ENCODE assay signal across 10 cellular contexts in the genomic region with DNA sequence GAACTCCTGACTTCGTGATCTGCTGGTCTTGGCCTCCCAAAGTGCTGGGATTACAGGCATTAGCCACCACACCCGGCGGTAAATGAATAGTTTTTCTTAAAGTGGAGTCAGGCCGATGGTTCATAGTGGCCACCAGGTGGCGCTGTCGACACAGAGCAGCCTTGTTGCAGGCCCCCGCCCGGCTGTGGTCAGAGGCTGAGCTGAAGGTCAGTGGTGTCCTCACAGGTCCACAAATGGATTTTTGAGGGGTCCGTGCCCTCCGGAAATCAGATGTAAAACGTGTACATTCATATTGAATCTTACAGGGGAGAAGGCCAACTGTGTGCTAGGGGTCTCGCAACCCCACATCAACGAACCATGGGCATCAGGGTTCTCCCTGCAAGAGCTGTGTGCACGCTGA. TPM values are rescaled to one million over a fixed set of nuclear protein-coding genes. Genes with fewer than 3 reads are reported as not detected.
DNase-seq lines count a peak whose midpoint lies in the region; ATAC-seq and TF ChIP-seq lines count a peak whose summit lies in the region.
"Had no signal": no experiment of that assay in that cellular context is flagged by ENCODE, and none has a peak within 500 bp of the region (broad histone marks: within the 10 kb centered on the region; RNA-seq: fewer than 3 reads in every experiment).

No MANE protein-coding gene starts in this region.

- H3K4me3 ChIP-seq in AG10803 (ENCODE audit: low read length) (no peak overlapping the region), GM12875 (ENCODE audit: low read depth, low read length) (no peak overlapping the region)
- H3K4me3 ChIP-seq in CD8-positive, alpha-beta memory T cell (ENCODE audit: low read length) = no peak overlapping the region

- POLR2A ChIA-PET in WTC11 (lab: Charles Lee) = interaction anchor here (1.0 kb wide), 1 partner anchor 299 kb away, joined by 3 read pairs; no protein-coding TSS in a partner anchor
- POLR2A ChIA-PET in CD8-positive, alpha-beta memory T cell (lab: Charles Lee) = no interaction called here

- no peaks in the 10 kb centered on the region for H3K27me3 ChIP-seq in CD8-positive, alpha-beta memory T cell (ENCODE audit: insufficient read depth, low read length, poor library complexity, severe bottlenecking)

- H3K27me3 Mint-ChIP-seq in WTC11 (ENCODE audit: low read depth) = no peaks in the 10 kb centered on the region
- no peaks in the 10 kb centered on the region for H3K27me3 Mint-ChIP-seq in CD8-positive, alpha-beta memory T cell

- H3K27ac ChIP-seq in CD8-positive, alpha-beta memory T cell (ENCODE audit: low read depth, low read length) = no peak overlapping the region

- ATAC-seq in WTC11 = 0 out of 2 replicates have a peak, but pooled peaks have one; percentile 32

- CTCF ChIA-PET in WTC11 (lab: Charles Lee) = interaction anchor here (0.5 to 1.6 kb wide), 17 partner anchors 9 to 290 kb away, joined by 3 to 11 read pairs (median 4); a partner anchor contains a TSS
- CTCF ChIA-PET in CD8-positive, alpha-beta memory T cell (lab: Charles Lee) = interaction anchor here (1.7 to 1.8 kb wide), 2 partner anchors 35 to 48 kb away, joined by 4 to 5 read pairs; no protein-coding TSS in a partner anchor

- DNase-seq in AG10803 (ENCODE audit: low read depth) (no peak), WTC11 (ENCODE audit: low spot score) (no peak), kidney tubule cell (ENCODE audit: low spot score) (peak; percentile 26), NCI-H82 (lab: John Stamatoyannopoulos, UW) (no peak), NCI-H2171 (lab: John Stamatoyannopoulos, UW) (no peak), NCI-H526 treated with DMSO at 0.1 percent for 48 hours (lab: John Stamatoyannopoulos, UW) (no peak)
- DNase-seq in CD8-positive, alpha-beta memory T cell = no peak
- DNase-seq: NCI-H748 treated with DMSO at 0.1 percent for 48 hours; stimulated activated CD4-positive, alpha-beta T cell treated with anti-CD3 and anti-CD28 coated beads, Interleukin-4, amount 100 ng/mL, for 1 hour had no signal

- TF ChIP-seq CTCF in AG10803 (conservative IDR thresholded peaks at IDR 0.05; ENCODE audit: low read length) (peak; percentile 52), GM12875 (IDR thresholded peaks at IDR 0.05; ENCODE audit: borderline replicate concordance, insufficient read depth, low read depth, low read length) (peak; percentile 52; the same call in 1 of the 2 replicates), WTC11 (IDR thresholded peaks at IDR 0.05) (peak; percentile 87)

- peaks cover 3% of the 10 kb centered on the region; the same call in 1 of the 2 replicates for H3K4me1 Mint-ChIP-seq in WTC11
- H3K4me1 Mint-ChIP-seq in CD8-positive, alpha-beta memory T cell = no peaks in the 10 kb centered on the region

- H3K36me3 ChIP-seq in CD8-positive, alpha-beta memory T cell (ENCODE audit: insufficient read depth, low read length) = peaks cover 4% of the 10 kb centered on the region

- H3K9me3 ChIP-seq in CD8-positive, alpha-beta memory T cell (ENCODE audit: low read length) = no peaks in the 10 kb centered on the region

- no peak overlapping the region for H3K27ac Mint-ChIP-seq in WTC11
- H3K27ac Mint-ChIP-seq in CD8-positive, alpha-beta memory T cell = no peak overlapping the region

- no peak overlapping the region for H3K4me3 Mint-ChIP-seq in WTC11
- no peak overlapping the region for H3K4me3 Mint-ChIP-seq in CD8-positive, alpha-beta memory T cell

- H3K4me1 ChIP-seq in CD8-positive, alpha-beta memory T cell (ENCODE audit: insufficient read depth, low read length) = no peaks in the 10 kb centered on the region

- peaks cover 18% of the 10 kb centered on the region for H3K9me3 Mint-ChIP-seq in WTC11
- peaks cover 4 to 7% (median 5%) of the 10 kb centered on the region in 5 donors for H3K9me3 Mint-ChIP-seq in CD8-positive, alpha-beta memory T cell

- H3K36me3 Mint-ChIP-seq in WTC11 = peaks cover 57% of the 10 kb centered on the region
- H3K36me3 Mint-ChIP-seq in CD8-positive, alpha-beta memory T cell = peaks cover 10 to 36% (median 15%) of the 10 kb centered on the region in 3 donors

TF ChIP-seq in WTC11, 78 proteins besides CTCF, POLR2A, EP300 and RAD21:
- no peak for TF ChIP-seq TEAD4 (CRISPR knock-in tag; IDR thresholded peaks at IDR 0.05)
- TF ChIP-seq, protein P1, sequence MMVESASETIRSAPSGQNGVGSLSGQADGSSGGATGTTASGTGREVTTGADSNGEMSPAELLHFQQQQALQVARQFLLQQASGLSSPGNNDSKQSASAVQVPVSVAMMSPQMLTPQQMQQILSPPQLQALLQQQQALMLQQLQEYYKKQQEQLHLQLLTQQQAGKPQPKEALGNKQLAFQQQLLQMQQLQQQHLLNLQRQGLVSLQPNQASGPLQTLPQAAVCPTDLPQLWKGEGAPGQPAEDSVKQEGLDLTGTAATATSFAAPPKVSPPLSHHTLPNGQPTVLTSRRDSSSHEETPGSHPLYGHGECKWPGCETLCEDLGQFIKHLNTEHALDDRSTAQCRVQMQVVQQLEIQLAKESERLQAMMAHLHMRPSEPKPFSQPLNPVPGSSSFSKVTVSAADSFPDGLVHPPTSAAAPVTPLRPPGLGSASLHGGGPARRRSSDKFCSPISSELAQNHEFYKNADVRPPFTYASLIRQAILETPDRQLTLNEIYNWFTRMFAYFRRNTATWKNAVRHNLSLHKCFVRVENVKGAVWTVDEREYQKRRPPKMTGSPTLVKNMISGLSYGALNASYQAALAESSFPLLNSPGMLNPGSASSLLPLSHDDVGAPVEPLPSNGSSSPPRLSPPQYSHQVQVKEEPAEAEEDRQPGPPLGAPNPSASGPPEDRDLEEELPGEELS (CRISPR knock-in tag; IDR thresholded peaks at IDR 0.05) = no peak
- no peak for TF ChIP-seq IRF2 (CRISPR knock-in tag; IDR thresholded peaks at IDR 0.05; ENCODE audit: borderline replicate concordance, low read depth)
- no peak for TF ChIP-seq ELF4 (CRISPR knock-in tag; IDR thresholded peaks at IDR 0.05; ENCODE audit: low read depth)
- TF ChIP-seq ESRRA (CRISPR knock-in tag; IDR thresholded peaks at IDR 0.05; ENCODE audit: borderline replicate concordance) = no peak
- TF ChIP-seq, protein P2, sequence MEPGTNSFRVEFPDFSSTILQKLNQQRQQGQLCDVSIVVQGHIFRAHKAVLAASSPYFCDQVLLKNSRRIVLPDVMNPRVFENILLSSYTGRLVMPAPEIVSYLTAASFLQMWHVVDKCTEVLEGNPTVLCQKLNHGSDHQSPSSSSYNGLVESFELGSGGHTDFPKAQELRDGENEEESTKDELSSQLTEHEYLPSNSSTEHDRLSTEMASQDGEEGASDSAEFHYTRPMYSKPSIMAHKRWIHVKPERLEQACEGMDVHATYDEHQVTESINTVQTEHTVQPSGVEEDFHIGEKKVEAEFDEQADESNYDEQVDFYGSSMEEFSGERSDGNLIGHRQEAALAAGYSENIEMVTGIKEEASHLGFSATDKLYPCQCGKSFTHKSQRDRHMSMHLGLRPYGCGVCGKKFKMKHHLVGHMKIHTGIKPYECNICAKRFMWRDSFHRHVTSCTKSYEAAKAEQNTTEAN (CRISPR knock-in tag; IDR thresholded peaks at IDR 0.05) = no peak
TF ChIP-seq in WTC11: peak in this region for 0.

RNA-seq across cellular contexts. Expression of a gene that starts 13.4 kb away (rescaled TPM):
- total RNA-seq in WTC11 (2021) = 140 to 147 TPM (median 146 TPM) in 3 replicates
- total RNA-seq in CD8-positive, alpha-beta memory T cell = 100 to 1,000 TPM; 108 to 133 TPM
- polyA plus RNA-seq in CD8-positive, alpha-beta memory T cell = 61.3 TPM

RNA-seq across cellular contexts. Expression of a gene that starts 29.5 kb away (rescaled TPM):
- total RNA-seq in WTC11 (2021) = 1.9 to 2.5 TPM (median 2.4 TPM) in 3 replicates
- total RNA-seq in CD8-positive, alpha-beta memory T cell = not detected
- polyA plus RNA-seq in CD8-positive, alpha-beta memory T cell = not detected

RNA-seq across cellular contexts. Expression of a gene that starts 44.9 kb away (rescaled TPM):
- 102 to 116 TPM (median 113 TPM) in 3 replicates for total RNA-seq in WTC11 (2021)
- 10 to 100 TPM; 12.8 to 15.9 TPM for total RNA-seq in CD8-positive, alpha-beta memory T cell
- polyA plus RNA-seq in CD8-positive, alpha-beta memory T cell = 0.49 TPM

RNA-seq across cellular contexts. Expression of a gene that starts 50.2 kb away (rescaled TPM):
- total RNA-seq in WTC11 (2021) = 176 to 202 TPM (median 191 TPM) in 3 replicates
- 100 to 1,000 TPM; 151 to 157 TPM for total RNA-seq in CD8-positive, alpha-beta memory T cell
- polyA plus RNA-seq in CD8-positive, alpha-beta memory T cell = 84.6 TPM

RNA-seq across cellular contexts. Expression of a gene that starts 50.6 kb away (rescaled TPM):
- total RNA-seq in WTC11 (2021) = not detected in 3 replicates
- total RNA-seq in CD8-positive, alpha-beta memory T cell = not detected
- not detected for polyA plus RNA-seq in CD8-positive, alpha-beta memory T cell
